Comparison of ENCODE assay signal across 24 cellular contexts in the genomic region with DNA sequence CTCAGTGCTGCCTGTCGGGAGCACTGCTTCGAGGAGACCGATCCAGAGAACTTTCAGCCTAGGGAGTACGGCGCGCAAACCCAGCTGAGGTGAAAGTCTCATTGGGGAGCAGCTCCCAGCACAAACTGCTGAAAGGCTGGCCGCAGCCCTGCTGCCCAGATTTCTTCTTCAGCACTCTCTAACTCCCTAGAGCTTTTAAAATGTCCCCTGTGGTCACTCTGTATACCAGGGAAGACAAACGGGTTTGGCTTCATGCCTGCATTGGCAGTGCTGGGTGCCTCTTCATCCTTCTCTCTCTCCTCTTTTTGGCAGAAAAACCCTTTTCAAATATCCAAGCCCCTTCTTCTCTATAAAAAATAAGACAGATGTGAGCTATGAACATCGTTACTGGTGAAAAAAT.
"Had no signal": no experiment of that assay in that cellular context is flagged by ENCODE, and none has a peak within 500 bp of the region (broad histone marks: within the 10 kb centered on the region; RNA-seq: fewer than 3 reads in every experiment).

No MANE protein-coding gene starts in this region.

- H3K4me1 Mint-ChIP-seq: immature natural killer cell; stimulated activated naive CD8-positive, alpha-beta T cell treated with anti-CD3 and anti-CD28 coated beads, Interleukin-15, amount 100 ng/mL, for 72 hours had no signal

- H3K4me3 ChIP-seq: left lung, lung, transverse colon, uterus had no signal

- H3K27ac ChIP-seq: brain microvascular endothelial cell, foreskin keratinocyte, left lung, transverse colon, uterus, WERI-Rb-1 had no signal

- H3K36me3 Mint-ChIP-seq: activated naive CD4-positive, alpha-beta T cell treated with anti-CD3 and anti-CD28 coated beads, Interleukin-2, amount 50 U/mL, for 72 hours; immature natural killer cell had no signal

- H3K4me3 Mint-ChIP-seq: activated CD8-positive, alpha-beta T cell treated with anti-CD3 and anti-CD28 coated beads, Interleukin-2, amount 10 ng/mL, durations not matched to agents 7 days and 5 days; dendritic cell treated with granulocyte-macrophage colony-stimulating factor and Interleukin-4, amounts not matched to agents 40 ng/mL and 50 ng/mL, for 4 days; immature natural killer cell; stimulated activated naive CD8-positive, alpha-beta T cell treated with anti-CD3 and anti-CD28 coated beads, Interleukin-15, amount 100 ng/mL, for 72 hours had no signal

- ATAC-seq: activated CD8-positive, alpha-beta T cell treated with anti-CD3 and anti-CD28 coated beads, Interleukin-2, amount 10 ng/mL, durations not matched to agents 7 days and 5 days; activated naive CD4-positive, alpha-beta T cell treated with anti-CD3 and anti-CD28 coated beads, Interleukin-2, amount 50 U/mL, for 72 hours; foreskin keratinocyte; left lung; stimulated activated naive CD8-positive, alpha-beta T cell treated with anti-CD3 and anti-CD28 coated beads, Interleukin-15, amount 100 ng/mL, for 72 hours had no signal

- DNase-seq: activated CD4-positive, alpha-beta T cell treated with anti-CD3 and anti-CD28 coated beads for 1 hour; activated CD4-positive, alpha-beta T cell treated with anti-CD3 and anti-CD28 coated beads, Interleukin-2, amount 50 U/mL, for 1 hour; activated CD8-positive, alpha-beta T cell treated with anti-CD3 and anti-CD28 coated beads, Interleukin-2, amount 10 ng/mL, durations not matched to agents 7 days and 5 days; activated gamma-delta T cell treated with Interleukin-2 at 50 U/mL for 16 hours; aorta; brain microvascular endothelial cell; caudate nucleus; effector CD8-positive, alpha-beta T cell; foreskin keratinocyte; immature natural killer cell; kidney glomerular epithelial cell; left lung; posterior cingulate gyrus; retina; stimulated activated CD4-positive, alpha-beta T cell treated with anti-CD3 and anti-CD28 coated beads, Interleukin-12 subunit alpha, Interleukin-12 subunit beta, amount 100 ng/mL, for 4 hours; stimulated activated CD4-positive, alpha-beta T cell treated with anti-CD3 and anti-CD28 coated beads, Interleukin-1b, Interleukin-23, amount 100 ng/mL, for 48 hours; stimulated activated naive CD8-positive, alpha-beta T cell treated with anti-CD3 and anti-CD28 coated beads, Interleukin-15, amount 100 ng/mL, for 72 hours; T-helper 1 cell; transverse colon; uterus; WERI-Rb-1 had no signal

- H3K27me3 ChIP-seq: brain microvascular endothelial cell, foreskin keratinocyte, transverse colon, uterus had no signal

- H3K9me3 Mint-ChIP-seq: activated naive CD4-positive, alpha-beta T cell treated with anti-CD3 and anti-CD28 coated beads, Interleukin-2, amount 50 U/mL, for 72 hours; dendritic cell treated with granulocyte-macrophage colony-stimulating factor and Interleukin-4, amounts not matched to agents 40 ng/mL and 50 ng/mL, for 4 days; immature natural killer cell; stimulated activated naive CD8-positive, alpha-beta T cell treated with anti-CD3 and anti-CD28 coated beads, Interleukin-15, amount 100 ng/mL, for 72 hours had no signal

- H3K27ac Mint-ChIP-seq: activated CD8-positive, alpha-beta T cell treated with anti-CD3 and anti-CD28 coated beads, Interleukin-2, amount 10 ng/mL, durations not matched to agents 7 days and 5 days; activated naive CD4-positive, alpha-beta T cell treated with anti-CD3 and anti-CD28 coated beads, Interleukin-2, amount 50 U/mL, for 72 hours; immature natural killer cell; stimulated activated naive CD8-positive, alpha-beta T cell treated with anti-CD3 and anti-CD28 coated beads, Interleukin-15, amount 100 ng/mL, for 72 hours had no signal

- H3K4me1 ChIP-seq: left lung, transverse colon, uterus had no signal

- H3K36me3 ChIP-seq: brain microvascular endothelial cell, left lung, transverse colon, uterus, WERI-Rb-1 had no signal

- H3K9me3 ChIP-seq: left lung, transverse colon, uterus had no signal
